21 cellular contexts compared by ENCODE assay signal in the genomic region with DNA sequence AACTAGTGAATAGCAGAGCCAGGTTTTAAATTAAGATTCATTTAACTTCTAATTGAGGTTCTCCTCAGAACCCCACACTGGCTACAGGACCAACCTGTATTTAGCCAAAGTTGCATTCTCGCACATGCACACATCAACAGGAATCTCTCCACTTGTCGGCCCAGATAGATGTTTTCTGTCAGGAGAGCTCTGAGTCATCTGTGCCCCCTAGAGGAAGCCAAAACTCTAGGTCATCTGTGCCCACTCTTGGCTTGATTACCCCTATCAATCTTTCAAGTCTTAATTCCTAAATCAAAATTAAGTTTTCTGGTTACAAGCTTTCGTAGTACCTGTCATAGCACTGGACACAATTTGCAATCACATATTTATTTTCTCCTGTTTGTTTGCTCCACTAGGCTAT.
"Had no signal": no experiment of that assay in that cellular context is flagged by ENCODE, and none has a peak within 500 bp of the region (broad histone marks: within the 10 kb centered on the region; RNA-seq: fewer than 3 reads in every experiment).

No MANE protein-coding gene starts in this region.

- H3K36me3 ChIP-seq: neutrophil, tibial nerve had no signal

- H3K9ac ChIP-seq: parathyroid adenoma had no signal

- DNase-seq: activated CD4-positive, alpha-beta T cell treated with anti-CD3 and anti-CD28 coated beads, Interleukin-2, amount 50 U/mL, for 4 hours; activated CD4-positive, CD25-positive, alpha-beta regulatory T cell treated with anti-CD3 and anti-CD28 coated beads, Interleukin-2, amount 50 U/mL, for 72 hours; activated naive CD4-positive, alpha-beta T cell treated with Interleukin-2 at 50 U/mL for 16 hours; activated T-cell treated with anti-CD3 and anti-CD28 coated beads for 4 hours; aorta; cortex of kidney; effector CD8-positive, alpha-beta T cell; foreskin keratinocyte; glutamatergic neuron; hypothalamus; kidney glomerular epithelial cell; left ventricle myocardium superior; stimulated activated CD4-positive, alpha-beta T cell treated with anti-CD3 and anti-CD28 coated beads, Interleukin-12 subunit alpha, Interleukin-12 subunit beta, amount 100 ng/mL, for 4 hours; T1000 had no signal

- ATAC-seq: activated T-helper 17 cell treated with anti-CD3 and anti-CD28 coated beads, Interleukin-2, amount 50 U/mL, for 72 hours; foreskin keratinocyte; left ventricle myocardium superior; stimulated activated effector memory CD8-positive, alpha-beta T cell treated with anti-CD3 and anti-CD28 coated beads, Interleukin-12 subunit alpha, Interleukin-12 subunit beta, amount 100 ng/mL, for 72 hours had no signal

- H3K79me2 ChIP-seq: parathyroid adenoma had no signal

- H3K36me3 Mint-ChIP-seq: memory B cell had no signal

- H3K9me3 Mint-ChIP-seq: activated T-helper 17 cell treated with anti-CD3 and anti-CD28 coated beads, Interleukin-2, amount 50 U/mL, for 72 hours; memory B cell had no signal

- H3K27me3 Mint-ChIP-seq: activated T-helper 17 cell treated with anti-CD3 and anti-CD28 coated beads, Interleukin-2, amount 50 U/mL, for 72 hours; naive thymus-derived CD8-positive, alpha-beta T cell had no signal

- H3K27ac Mint-ChIP-seq: activated T-helper 17 cell treated with anti-CD3 and anti-CD28 coated beads, Interleukin-2, amount 50 U/mL, for 72 hours; memory B cell; stimulated activated effector memory CD8-positive, alpha-beta T cell treated with anti-CD3 and anti-CD28 coated beads, Interleukin-12 subunit alpha, Interleukin-12 subunit beta, amount 100 ng/mL, for 72 hours had no signal

- H3K27me3 ChIP-seq: neutrophil, tibial nerve had no signal

- H3K27ac ChIP-seq: foreskin keratinocyte, neutrophil, parathyroid adenoma, tibial nerve had no signal

- H3K9me3 ChIP-seq: neutrophil, tibial nerve had no signal

- H3K4me1 Mint-ChIP-seq: activated T-helper 17 cell treated with anti-CD3 and anti-CD28 coated beads, Interleukin-2, amount 50 U/mL, for 72 hours; memory B cell had no signal

- H3K4me3 ChIP-seq: tibial nerve had no signal

- H3K4me3 Mint-ChIP-seq: activated T-helper 17 cell treated with anti-CD3 and anti-CD28 coated beads, Interleukin-2, amount 50 U/mL, for 72 hours; memory B cell; stimulated activated effector memory CD8-positive, alpha-beta T cell treated with anti-CD3 and anti-CD28 coated beads, Interleukin-12 subunit alpha, Interleukin-12 subunit beta, amount 100 ng/mL, for 72 hours had no signal

- H3K4me1 ChIP-seq: foreskin keratinocyte, parathyroid adenoma, tibial nerve had no signal

- H2AFZ ChIP-seq: parathyroid adenoma had no signal
